22 cellular contexts compared by ENCODE assay signal in genomic region chr15:33846151-33846550, GRCh38.
DNase-seq lines count a peak whose midpoint lies in the region; ATAC-seq lines count a peak whose summit lies in the region.
"Had no signal": no experiment of that assay in that cellular context is flagged by ENCODE, and none has a peak within 500 bp of the region (broad histone marks: within the 10 kb centered on the region; RNA-seq: fewer than 3 reads in every experiment).

No MANE protein-coding gene starts in this region.

- no peak overlapping the region for H2BK5ac ChIP-seq in neuronal stem cell (ENCODE audit: low read length)

- no peak overlapping the region for H3K9ac ChIP-seq in neuronal stem cell (ENCODE audit: low read depth, low read length, poor library complexity)
- H3K9ac ChIP-seq: GM23248 had no signal

- no peak overlapping the region for H2BK12ac ChIP-seq in neuronal stem cell (ENCODE audit: low read length)

- H3K4me1 ChIP-seq in neuronal stem cell (ENCODE audit: control insufficient read depth in 2 of 2, insufficient read depth in 1 of 2, low read depth in 1 of 2, low read length in 2 of 2) = peaks cover 2 to 13% of the 10 kb centered on the region in 2 donors

- no peaks in the 10 kb centered on the region for H3K79me1 ChIP-seq in neuronal stem cell (ENCODE audit: low read depth, low read length)

- H2BK15ac ChIP-seq in neuronal stem cell (ENCODE audit: low read length) = no peak overlapping the region

- H3K27ac ChIP-seq in neuronal stem cell (replicated peaks; ENCODE audit: low read length) = no peak overlapping the region
- H3K27ac ChIP-seq: C4-2B, GM23248 had no signal

- H2AK5ac ChIP-seq in neuronal stem cell (ENCODE audit: low read depth, low read length) = no peak overlapping the region

- no peaks in the 10 kb centered on the region for H3K36me3 ChIP-seq in neuronal stem cell (replicated peaks in 1 of 2; ENCODE audit: control insufficient read depth in 2 of 2, insufficient read depth in 2 of 2, low read length in 2 of 2)

- no peak overlapping the region for H3K23ac ChIP-seq in neuronal stem cell (ENCODE audit: low read depth, low read length, poor library complexity)

- no peak overlapping the region for H3K18ac ChIP-seq in neuronal stem cell (ENCODE audit: low read length)

- no peak overlapping the region for H3K4me2 ChIP-seq in neuronal stem cell (ENCODE audit: insufficient read depth, low read length, poor library complexity, severe bottlenecking)

- no peaks in the 10 kb centered on the region for H3K27me3 ChIP-seq in neuronal stem cell (ENCODE audit: control insufficient read depth in 3 of 3, insufficient read depth in 3 of 3, low read depth in 1 of 3, low read length in 3 of 3)

- H2BK120ac ChIP-seq in neuronal stem cell (ENCODE audit: low read depth, low read length) = no peak overlapping the region

- WGBS in neuronal stem cell (ENCODE audit: extremely low coverage in 2 of 2, insufficient read length in 2 of 2, insufficient replicate concordance in 1 of 2), 2 donors = no CpG with 5 or more reads among the region's 2 CpGs

- peak; percentile 36 for DNase-seq in M059J (ENCODE audit: low read depth)
- DNase-seq in foreskin melanocyte = peak; percentile 49
- DNase-seq in neuronal stem cell (ENCODE audit: low spot score) = no peak
- DNase-seq in left cardiac atrium = no peak
- DNase-seq in NCI-H1694 (lab: John Stamatoyannopoulos, UW) = no peak
- no peak for DNase-seq in activated T-cell treated with anti-CD3 and anti-CD28 coated beads, Interleukin-2, amount 50 U/mL, for 1 hour
- no peak for DNase-seq in NCI-H69 (lab: John Stamatoyannopoulos, UW)
- DNase-seq: DMS153; DND-41; GM23248; H9; NCI-H1092; NCI-H1417 treated with DMSO at 0.1 percent for 48 hours; NCI-H187; NCI-H2171 treated with DMSO at 0.1 percent for 48 hours; NCI-H524 treated with DMSO at 0.1 percent for 48 hours; NCI-H82; NK-92 treated with Interleukin-12 subunit alpha and Interleukin-12 subunit beta, amount 100 ng/mL, for 24 hours; PC-3; T-helper 1 cell had no signal

- no peak overlapping the region for H4K8ac ChIP-seq in neuronal stem cell (ENCODE audit: low read depth, low read length)

- no peak overlapping the region for H3K4ac ChIP-seq in neuronal stem cell (ENCODE audit: low read length)

- no peak for ATAC-seq in left cardiac atrium
- ATAC-seq: PC-3, Right ventricle myocardium inferior had no signal

- no peak overlapping the region for H4K91ac ChIP-seq in neuronal stem cell (ENCODE audit: low read depth, low read length, poor library complexity)

- no peak overlapping the region for H3K4me3 ChIP-seq in neuronal stem cell (ENCODE audit: low read length in 2 of 2)
- H3K4me3 ChIP-seq: GM23248 had no signal

- peak overlapping the region; percentile 41 for H2AFZ ChIP-seq in neuronal stem cell (ENCODE audit: low read length)
- H2AFZ ChIP-seq: GM23248 had no signal

- intact Hi-C loops in left cardiac atrium (cut with DNase I) = no loop called here

- no peaks in the 10 kb centered on the region for H3K9me3 ChIP-seq in neuronal stem cell (replicated peaks in 1 of 2; ENCODE audit: control insufficient read depth in 2 of 2, insufficient read depth in 1 of 2, low read depth in 1 of 2, low read length in 2 of 2)

- H3K14ac ChIP-seq in neuronal stem cell (ENCODE audit: low read length) = no peak overlapping the region

Comparison
In these comparisons a context has a peak if more than half of its experiments do, and no peak if none do; other contexts are left out.
1. DNase-seq: peak in M059J (single experiment) and foreskin melanocyte (single experiment); none in neuronal stem cell (single experiment), left cardiac atrium (single experiment), NCI-H1694 (single experiment), activated T-cell treated with anti-CD3 and anti-CD28 coated beads, Interleukin-2, amount 50 U/mL, for 1 hour (single experiment) and NCI-H69 (single experiment).